1 cellular context compared by ENCODE assay signal in genomic region chr10:62911210-62911963, GRCh38.
TF ChIP-seq lines count a peak whose summit lies in the region.

No MANE protein-coding gene starts in this region.

TF ChIP-seq in HepG2, 621 proteins besides CTCF, POLR2A, EP300 and RAD21 (continued from another document):
- no peak for TF ChIP-seq RBM39 (IDR thresholded peaks at IDR 0.05; ENCODE audit: low read depth, low read length, poor library complexity, severe bottlenecking)
- no peak for TF ChIP-seq NR0B2 (CRISPR knock-in tag; IDR thresholded peaks at IDR 0.05)
- no peak for TF ChIP-seq ARNT2 (CRISPR knock-in tag; IDR thresholded peaks at IDR 0.05; ENCODE audit: low read depth)
- no peak for TF ChIP-seq CCAR2 (optimal IDR thresholded peaks at IDR 0.05; ENCODE audit: low read depth, low read length)
- TF ChIP-seq ZNF513 (CRISPR knock-in tag; conservative IDR thresholded peaks at IDR 0.05): no peak
- no peak for TF ChIP-seq ZHX1 (CRISPR knock-in tag; IDR thresholded peaks at IDR 0.05; ENCODE audit: low read depth)
- no peak for TF ChIP-seq ZNF687 (CRISPR knock-in tag; IDR thresholded peaks at IDR 0.05)
- TF ChIP-seq WIZ (CRISPR knock-in tag; IDR thresholded peaks at IDR 0.05): no peak
- no peak for TF ChIP-seq ZNF275 (CRISPR knock-in tag; IDR thresholded peaks at IDR 0.05; ENCODE audit: borderline replicate concordance)
TF ChIP-seq in HepG2: peak in this region for 0.
